ENCODE assay signal across 8 cellular contexts in genomic region chr10:38355997-38356926, GRCh38.
DNase-seq lines count a peak whose midpoint lies in the region; ATAC-seq and TF ChIP-seq lines count a peak whose summit lies in the region.
"Not testable (repeated sequence)": the region's sequence is repeated elsewhere in the genome, so short reads cannot be mapped to it uniquely, and the experiment has no call there.

No MANE protein-coding gene starts in this region.

- H3K4me3 Mint-ChIP-seq in activated CD4-positive, alpha-beta T cell treated with anti-CD3 and anti-CD28 coated beads for 36 hours, result peak overlapping the region; percentile 90

- not testable (repeated sequence) for H3K4me1 Mint-ChIP-seq in activated CD4-positive, alpha-beta T cell treated with anti-CD3 and anti-CD28 coated beads for 36 hours

- intact Hi-C loops in activated CD4-positive, alpha-beta T cell treated with anti-CD3 and anti-CD28 coated beads for 36 hours (cut with DNase I, micrococcal nuclease), result loop anchor here (2.0 to 10.0 kb wide), 3 partner anchors 47 to 501 kb away; partner anchors contain the start of genes ZNF248 (in 1 of the 2) and ZNF25 (in 1 of the 2)
- intact Hi-C loops in left colon (cut with DNase I, micrococcal nuclease), result not testable (repeated sequence)

- H3K27me3 Mint-ChIP-seq in activated CD4-positive, alpha-beta T cell treated with anti-CD3 and anti-CD28 coated beads for 36 hours, result not testable (repeated sequence)

- peak; percentile 62 for TF ChIP-seq POLR2A in GM19193 (IDR thresholded peaks at IDR 0.05; ENCODE audit: extremely low read depth, insufficient read depth, insufficient read length)

- DNase-seq in AML-193 (lab: John Stamatoyannopoulos, UW), result peak; percentile 14 to 40
- DNase-seq in NCI-H446 (lab: John Stamatoyannopoulos, UW), result peak; percentile 40 to 70
- peak; percentile 87 for DNase-seq in activated CD4-positive, alpha-beta T cell treated with anti-CD3 and anti-CD28 coated beads for 36 hours
- DNase-seq in cerebellum (ENCODE audit: low spot score), result peak; percentile 17
- peak; percentile 83 to 88 for DNase-seq in left colon
- DNase-seq in stimulated activated CD4-positive, alpha-beta T cell treated with anti-CD3 and anti-CD28 coated beads, Interleukin-15, amount 100 ng/mL, for 24 hours, result peak; percentile 79

- H3K9me3 Mint-ChIP-seq in activated CD4-positive, alpha-beta T cell treated with anti-CD3 and anti-CD28 coated beads for 36 hours (ENCODE audit: low read depth), result not testable (repeated sequence)

- ATAC-seq in HG03342 (IDR thresholded peaks at IDR 0.05; ENCODE audit: unreplicated experiment) (peak; percentile 100), left colon (peak; percentile 100)
- ATAC-seq in activated CD4-positive, alpha-beta T cell treated with anti-CD3 and anti-CD28 coated beads for 36 hours, result peak; percentile 99

- H3K27ac Mint-ChIP-seq in activated CD4-positive, alpha-beta T cell treated with anti-CD3 and anti-CD28 coated beads for 36 hours, result peak overlapping the region; percentile 98

- POLR2A ChIA-PET in activated CD4-positive, alpha-beta T cell treated with anti-CD3 and anti-CD28 coated beads for 36 hours (lab: Charles Lee), result not testable (repeated sequence)

- H3K36me3 Mint-ChIP-seq in activated CD4-positive, alpha-beta T cell treated with anti-CD3 and anti-CD28 coated beads for 36 hours (ENCODE audit: low read depth), result peaks cover 10% of the 10 kb centered on the region

- CTCF ChIA-PET in activated CD4-positive, alpha-beta T cell treated with anti-CD3 and anti-CD28 coated beads for 36 hours (lab: Charles Lee), result not testable (repeated sequence)

Comparison
In these comparisons a context has a peak if more than half of its experiments do, and no peak if none do; other contexts are left out.
1. Peak in every context shown above with its lines: DNase-seq and ATAC-seq.
2. DNase-seq: peak in every context shown above with its lines; median percentile 87 in activated CD4-positive, alpha-beta T cell treated with anti-CD3 and anti-CD28 coated beads for 36 hours; 86 in left colon; 79 in stimulated activated CD4-positive, alpha-beta T cell treated with anti-CD3 and anti-CD28 coated beads, Interleukin-15, amount 100 ng/mL, for 24 hours; 55 in NCI-H446; 27 in AML-193; 17 in cerebellum.